1 cellular context compared by ENCODE assay signal in the genomic region with DNA sequence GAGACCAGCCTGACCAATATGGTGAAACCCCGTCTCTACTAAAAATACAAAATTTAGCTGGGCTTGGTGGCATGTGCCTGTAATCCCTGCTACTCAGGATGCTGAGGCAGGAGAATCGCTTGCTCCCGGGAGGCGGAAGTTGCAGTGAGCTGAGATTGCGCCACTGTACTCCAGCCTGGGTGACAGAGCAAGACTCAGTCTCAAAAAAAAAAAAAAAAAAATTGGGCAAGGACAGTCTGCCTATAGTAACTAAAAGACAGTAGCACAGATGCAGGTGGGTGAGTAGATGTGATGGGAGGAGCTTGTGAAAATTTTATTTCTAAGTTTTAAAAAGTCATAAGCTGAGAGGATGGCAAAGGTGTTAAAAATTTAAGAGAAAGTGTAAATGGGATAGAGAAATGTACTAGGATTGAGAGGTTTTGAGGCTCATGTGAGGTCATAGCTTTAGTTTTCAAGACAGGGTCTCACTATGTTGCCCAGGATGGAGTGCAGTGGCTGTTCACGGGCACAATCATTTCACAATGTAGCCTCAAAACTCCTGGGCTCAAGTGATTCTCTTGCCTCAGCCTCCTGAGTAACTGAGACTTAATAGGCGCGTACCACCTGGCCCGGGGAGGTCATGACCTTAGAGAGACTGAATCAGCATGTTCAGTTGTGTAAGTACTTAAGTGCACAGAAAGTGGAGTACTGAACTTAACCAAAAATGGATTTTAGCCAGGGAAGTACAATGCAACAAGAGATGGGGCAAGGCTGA.
TF ChIP-seq lines count a peak whose summit lies in the region.

No MANE protein-coding gene starts in this region.

TF ChIP-seq in IMR-90, 13 proteins besides CTCF, POLR2A, EP300 and RAD21 (continued from another document):
- TF ChIP-seq MXI1 (IDR thresholded peaks at IDR 0.05; ENCODE audit: borderline replicate concordance, low read depth, low read length), result no peak
- TF ChIP-seq CHD1 (IDR thresholded peaks at IDR 0.05; ENCODE audit: low read depth, low read length), result no peak
- TF ChIP-seq, protein P1, sequence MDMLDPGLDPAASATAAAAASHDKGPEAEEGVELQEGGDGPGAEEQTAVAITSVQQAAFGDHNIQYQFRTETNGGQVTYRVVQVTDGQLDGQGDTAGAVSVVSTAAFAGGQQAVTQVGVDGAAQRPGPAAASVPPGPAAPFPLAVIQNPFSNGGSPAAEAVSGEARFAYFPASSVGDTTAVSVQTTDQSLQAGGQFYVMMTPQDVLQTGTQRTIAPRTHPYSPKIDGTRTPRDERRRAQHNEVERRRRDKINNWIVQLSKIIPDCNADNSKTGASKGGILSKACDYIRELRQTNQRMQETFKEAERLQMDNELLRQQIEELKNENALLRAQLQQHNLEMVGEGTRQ (IDR thresholded peaks at IDR 0.05; ENCODE audit: low read depth, low read length), result no peak
- TF ChIP-seq NFE2L2 (IDR thresholded peaks at IDR 0.05; ENCODE audit: low read depth, low read length), result no peak
